17 cellular contexts compared by ENCODE assay signal in genomic region chr4:147786531-147786930, GRCh38. TPM values are rescaled to one million over a fixed set of nuclear protein-coding genes. Genes with fewer than 3 reads are reported as not detected.
A peak's percentile ranks its signal among the peaks of the same experiment; 100 is the strongest.
DNase-seq lines count a peak whose midpoint lies in the region; ATAC-seq, FAIRE-seq and TF ChIP-seq lines count a peak whose summit lies in the region.
"Had no signal": no experiment of that assay in that cellular context is flagged by ENCODE, and none has a peak within 500 bp of the region (broad histone marks: within the 10 kb centered on the region; RNA-seq: fewer than 3 reads in every experiment).

No MANE protein-coding gene starts in this region.

- H4K20me1 ChIP-seq in keratinocyte (ENCODE audit: control insufficient read depth, extremely low read depth, insufficient read depth, low read length): no peaks in the 10 kb centered on the region

- H3K9me3 ChIP-seq in keratinocyte (ENCODE audit: control insufficient read depth, low read depth, low read length): no peaks in the 10 kb centered on the region
- H3K9me3 ChIP-seq: tibial nerve had no signal

- H3K4me2 ChIP-seq in keratinocyte (ENCODE audit: control insufficient read depth, extremely low read depth, insufficient read depth, low read depth, low read length): peak overlapping the region; percentile 39

- peaks cover 56% of the 10 kb centered on the region for H3K79me2 ChIP-seq in keratinocyte (ENCODE audit: control insufficient read depth, insufficient read depth, low read length)

- dilution Hi-C loops in keratinocyte (cut with MboI; ENCODE audit: extremely low pct_ligation_motif_present, low sequenced_read_pairs): no loop called here

- FAIRE-seq in keratinocyte (lab: Jason Lieb, UNC): peak; percentile 32
- FAIRE-seq: colon, kidney had no signal

- H3K36me3 Mint-ChIP-seq in HFFc6 (ENCODE audit: low read depth) (no peaks in the 10 kb centered on the region), chondrocyte (ENCODE audit: low read depth) (peaks cover 3% of the 10 kb centered on the region)
- H3K36me3 Mint-ChIP-seq: naive thymus-derived CD4-positive, alpha-beta T cell had no signal

- H3K9me1 ChIP-seq in keratinocyte (ENCODE audit: control insufficient read depth, extremely low read depth, insufficient read depth, low read length): peaks cover 2% of the 10 kb centered on the region

- H3K4me1 ChIP-seq in keratinocyte (ENCODE audit: control insufficient read depth, extremely low read depth, insufficient read depth, low read length): peaks cover 35% of the 10 kb centered on the region

- DNase-seq in HFFc6 (no peak), chondrocyte (ENCODE audit: low spot score) (no peak), keratinocyte (ENCODE audit: low read depth, low spot score) (no peak), NCI-H345 treated with DMSO at 0.1 percent for 48 hours (lab: John Stamatoyannopoulos, UW; ENCODE audit: unreplicated experiment) (no peak)
- DNase-seq: activated CD8-positive, alpha-beta T cell treated with anti-CD3 and anti-CD28 coated beads for 36 hours; activated naive CD4-positive, alpha-beta T cell treated with anti-CD3 and anti-CD28 coated beads, Interleukin-2, amount 50 U/mL, for 16 hours; activated T-cell treated with anti-CD3 and anti-CD28 coated beads, Interleukin-2, amount 50 U/mL, for 24 hours; kidney; naive thymus-derived CD4-positive, alpha-beta T cell; NCI-H1092 had no signal

- no peaks in the 10 kb centered on the region for H3K27me3 ChIP-seq in keratinocyte (ENCODE audit: control insufficient read depth, extremely low read depth, insufficient read depth, low read length)
- H3K27me3 ChIP-seq: tibial nerve had no signal

- H3K4me1 Mint-ChIP-seq in HFFc6 (ENCODE audit: low read depth) (peaks cover 68% of the 10 kb centered on the region), chondrocyte (ENCODE audit: low read depth) (peaks cover 68% of the 10 kb centered on the region)

- no peaks in the 10 kb centered on the region for H3K9me3 Mint-ChIP-seq in HFFc6
- no peaks in the 10 kb centered on the region for H3K9me3 Mint-ChIP-seq in chondrocyte (ENCODE audit: low read depth)
- H3K9me3 Mint-ChIP-seq: activated CD8-positive, alpha-beta T cell treated with anti-CD3 and anti-CD28 coated beads for 36 hours; activated T-cell treated with anti-CD3 and anti-CD28 coated beads, Interleukin-2, amount 50 U/mL, for 24 hours; naive thymus-derived CD4-positive, alpha-beta T cell had no signal

- H3K4me3 ChIP-seq in keratinocyte (ENCODE audit: control insufficient read depth in 2 of 3, extremely low read depth in 1 of 3, insufficient read depth in 2 of 3, low read depth in 1 of 3, low read length in 3 of 3): no peak overlapping the region
- H3K4me3 ChIP-seq in skin epidermis: no peak overlapping the region
- H3K4me3 ChIP-seq: tibial nerve had no signal

- H3K9ac ChIP-seq in keratinocyte (ENCODE audit: control insufficient read depth, extremely low read depth, insufficient read depth, low read length): no peak overlapping the region

- H3K27ac Mint-ChIP-seq in HFFc6 (peak overlapping the region; percentile 59), chondrocyte (ENCODE audit: unreplicated experiment) (peak overlapping the region; percentile 92)
- H3K27ac Mint-ChIP-seq: activated CD8-positive, alpha-beta T cell treated with anti-CD3 and anti-CD28 coated beads for 36 hours; activated T-cell treated with anti-CD3 and anti-CD28 coated beads, Interleukin-2, amount 50 U/mL, for 24 hours had no signal

- no peak overlapping the region for H3K4me3 Mint-ChIP-seq in HFFc6
- no peak overlapping the region for H3K4me3 Mint-ChIP-seq in chondrocyte (ENCODE audit: unreplicated experiment)
- H3K4me3 Mint-ChIP-seq: activated CD8-positive, alpha-beta T cell treated with anti-CD3 and anti-CD28 coated beads for 36 hours; activated T-cell treated with anti-CD3 and anti-CD28 coated beads, Interleukin-2, amount 50 U/mL, for 24 hours; naive thymus-derived CD4-positive, alpha-beta T cell had no signal

- ATAC-seq in GM18858 (IDR thresholded peaks at IDR 0.05; ENCODE audit: unreplicated experiment) (no peak), HG02678 (IDR thresholded peaks at IDR 0.05; ENCODE audit: unreplicated experiment) (no peak), GM21825 (IDR thresholded peaks at IDR 0.05; ENCODE audit: unreplicated experiment) (no peak)
- ATAC-seq: naive thymus-derived CD4-positive, alpha-beta T cell had no signal

- H3K27ac ChIP-seq in keratinocyte (ENCODE audit: control insufficient read depth, insufficient read depth, low read length) (no peak overlapping the region), skin epidermis (peak overlapping the region in 11 of 21 experiments; percentile 2 to 68 (median 25))
- H3K27ac ChIP-seq: VCaP had no signal

- TF ChIP-seq CTCF in HFFc6 (IDR thresholded peaks at IDR 0.05): no peak
- no peak for TF ChIP-seq CTCF in chondrocyte (IDR thresholded peaks at IDR 0.05)
- TF ChIP-seq CTCF in keratinocyte (optimal IDR thresholded peaks at IDR 0.05 in 1 of 3, IDR thresholded peaks at IDR 0.05 in 1 of 3, conservative IDR thresholded peaks at IDR 0.05 in 1 of 3; ENCODE audit: extremely low read depth in 1 of 3, insufficient read depth in 2 of 3, low read length in 3 of 3): no peak

- H3K36me3 ChIP-seq in keratinocyte (ENCODE audit: control insufficient read depth in 2 of 2, extremely low read depth in 1 of 2, insufficient read depth in 2 of 2, low read length in 2 of 2): no peaks in the 10 kb centered on the region
- H3K36me3 ChIP-seq: tibial nerve had no signal

- H2AFZ ChIP-seq in keratinocyte (ENCODE audit: control insufficient read depth, low read length): no peak overlapping the region

- H3K27me3 Mint-ChIP-seq in HFFc6 (ENCODE audit: insufficient read depth) (no peaks in the 10 kb centered on the region), chondrocyte (ENCODE audit: low read depth) (no peaks in the 10 kb centered on the region)
- H3K27me3 Mint-ChIP-seq: activated CD8-positive, alpha-beta T cell treated with anti-CD3 and anti-CD28 coated beads for 36 hours; activated T-cell treated with anti-CD3 and anti-CD28 coated beads, Interleukin-2, amount 50 U/mL, for 24 hours; naive thymus-derived CD4-positive, alpha-beta T cell had no signal

RNA-seq across cellular contexts. Expression of gene ARHGAP10, which starts 54.6 kb away (rescaled TPM):
- 10 to 100 TPM; 31.1 to 37.1 (median 32.3) TPM for total RNA-seq in HFFc6 (2021; fragmentation: NEBNext Ultra II Directional; extraction: Animal tissue kit (Norgen Biotek cat#: 25700))
- total RNA-seq in chondrocyte: 111 to 119 TPM (median 111 TPM) in 3 replicates
- polyA plus RNA-seq in keratinocyte: 12.2 to 18.7 TPM (median 17.7 TPM) in 3 replicates
- polyA plus RNA-seq in keratinocyte (2011; ENCODE audit: low read depth): 20.1 TPM
- 14.4 and 14.5 TPM in 2 replicates for polyA plus RNA-seq in keratinocyte (2011; cell fraction: cytosol; rRNA removed)
- 20.8 and 23.0 TPM in 2 replicates for polyA plus RNA-seq in keratinocyte (2011; cell fraction: nucleus; rRNA removed)
- 15.5 and 17.3 TPM in 2 replicates for polyA plus RNA-seq in keratinocyte (2012; ENCODE audit: low replicate concordance)
- polyA minus RNA-seq in keratinocyte: 15.6 to 29.9 TPM (median 18.3 TPM) in 3 replicates
- 9.4 TPM for polyA minus RNA-seq in keratinocyte (2011; cell fraction: cytosol; rRNA and poly(A)+ RNA removed)
- 25.6 and 42.8 TPM in 2 replicates for polyA minus RNA-seq in keratinocyte (2011; cell fraction: nucleus; rRNA and poly(A)+ RNA removed)
